In genomic region chr20:36116813-36117441, GRCh38 we compare ENCODE assay signal across 12 cellular contexts.
DNase-seq lines count a peak whose midpoint lies in the region; ATAC-seq, FAIRE-seq and TF ChIP-seq lines count a peak whose summit lies in the region.
"Had no signal": no experiment of that assay in that cellular context is flagged by ENCODE, and none has a peak within 500 bp of the region (broad histone marks: within the 10 kb centered on the region; RNA-seq: fewer than 3 reads in every experiment).

No MANE protein-coding gene starts in this region.

- DNase-seq in AG10803 (ENCODE audit: low read depth) (peak; percentile 91), HTR-8/SVneo (ENCODE audit: insufficient read length, low spot score) (peak; percentile 78), astrocyte of the spinal cord (ENCODE audit: low read depth, low spot score) (peak; percentile 55), kidney tubule cell (ENCODE audit: low spot score) (peak; percentile 79), NCI-H1092 (lab: John Stamatoyannopoulos, UW) (no peak)
- DNase-seq in activated CD4-positive, alpha-beta T cell treated with anti-CD3 and anti-CD28 coated beads for 1 hour: no peak
- DNase-seq: C1 segment of cervical spinal cord; SJCRH30; stimulated activated CD4-positive, alpha-beta T cell treated with anti-CD3 and anti-CD28 coated beads, Interleukin-2, amount 100 ng/mL, for 48 hours; stimulated activated naive B cell treated with anti-CD40 and anti-IgM and Interleukin-4, amounts not matched to agents 10 μg/mL and 1 μg/mL and 100 μg/mL, for 72 hours had no signal

- no peak for FAIRE-seq in HTR-8/SVneo (lab: Jason Lieb, UNC)

- H3K4me3 ChIP-seq in AG10803 (ENCODE audit: low read length) (no peak overlapping the region), astrocyte of the spinal cord (ENCODE audit: low read depth, low read length) (no peak overlapping the region)
- H3K4me3 ChIP-seq: SJCRH30 had no signal

- no peak for TF ChIP-seq CTCF in AG10803 (conservative IDR thresholded peaks at IDR 0.05; ENCODE audit: low read length)
- TF ChIP-seq CTCF in astrocyte of the spinal cord (IDR thresholded peaks at IDR 0.05; ENCODE audit: low read depth, low read length): no peak

- no peak for ATAC-seq in GM19351 (IDR thresholded peaks at IDR 0.05; ENCODE audit: unreplicated experiment)
- ATAC-seq in GM18502 (IDR thresholded peaks at IDR 0.05; ENCODE audit: poor library complexity, unreplicated experiment): no peak
- ATAC-seq: stimulated activated naive B cell treated with anti-CD40 and anti-IgM and Interleukin-4, amounts not matched to agents 10 μg/mL and 1 μg/mL and 100 μg/mL, for 72 hours had no signal

- in situ Hi-C loops in astrocyte of the spinal cord (cut with HindIII; ENCODE audit: low sequenced_read_pairs): no loop called here

Comparison
In these comparisons a context has a peak if more than half of its experiments do, and no peak if none do; other contexts are left out.
1. DNase-seq: peak in AG10803 (single experiment), HTR-8/SVneo (single experiment), astrocyte of the spinal cord (single experiment) and kidney tubule cell (single experiment); none in NCI-H1092 (single experiment) and activated CD4-positive, alpha-beta T cell treated with anti-CD3 and anti-CD28 coated beads for 1 hour (single experiment).